In genomic region chr11:116772443-116773202, GRCh38 we compare ENCODE assay signal across 8 cellular contexts. TPM values are rescaled to one million over a fixed set of nuclear protein-coding genes. Genes with fewer than 3 reads are reported as not detected.
DNase-seq lines count a peak whose midpoint lies in the region; ATAC-seq and TF ChIP-seq lines count a peak whose summit lies in the region.

TSS of gene BUD13 (minus strand) at chr11:116772987. CDS start at chr11:116772964, 23 bp downstream.

- peaks cover 19% of the 10 kb centered on the region; the same call in 1 of the 2 replicates for H3K79me2 ChIP-seq in KMS-11 (ENCODE audit: insufficient read depth, low read depth)

- H2AFZ ChIP-seq in KMS-11 (ENCODE audit: low read depth) = peak within 1 kb of the TSS; percentile 67

- H3K27me3 ChIP-seq in KMS-11 (ENCODE audit: insufficient read depth, low read depth) = no peaks in the 10 kb centered on the region
- no peaks in the 10 kb centered on the region for H3K27me3 ChIP-seq in naive thymus-derived CD4-positive, alpha-beta T cell (ENCODE audit: control insufficient read depth in 2 of 2, insufficient read depth in 2 of 2, low read length in 2 of 2)

- no peaks in the 10 kb centered on the region for H3K36me3 ChIP-seq in KMS-11 (ENCODE audit: insufficient read depth)
- peaks cover 0 to 15% (median 5%) of the 10 kb centered on the region in 3 experiments for H3K36me3 ChIP-seq in naive thymus-derived CD4-positive, alpha-beta T cell (ENCODE audit: control insufficient read depth in 2 of 3, insufficient read depth in 3 of 3, low read length in 3 of 3)

- no peaks in the 10 kb centered on the region for H3K9me3 Mint-ChIP-seq in activated T-helper 1 cell treated with anti-CD3 and anti-CD28 coated beads, Interleukin-12 subunit alpha, Interleukin-12 subunit beta, Interleukin-2, Interleukin-4 antibody, amounts not matched to agents 30 ng/mL and 10 ng/mL and 1 ng/mL, durations not matched to agents 14 hours and 24 hours and 36 hours
- H3K9me3 Mint-ChIP-seq in naive thymus-derived CD4-positive, alpha-beta T cell = peaks cover 0 to 4% (median 0%) of the 10 kb centered on the region in 11 donors

- no peaks in the 10 kb centered on the region for H3K27me3 Mint-ChIP-seq in activated T-helper 1 cell treated with anti-CD3 and anti-CD28 coated beads, Interleukin-12 subunit alpha, Interleukin-12 subunit beta, Interleukin-2, Interleukin-4 antibody, amounts not matched to agents 30 ng/mL and 10 ng/mL and 1 ng/mL, durations not matched to agents 14 hours and 24 hours and 36 hours (ENCODE audit: insufficient read depth)
- no peaks in the 10 kb centered on the region for H3K27me3 Mint-ChIP-seq in naive thymus-derived CD4-positive, alpha-beta T cell

- H3K9ac ChIP-seq in KMS-11 = peak within 1 kb of the TSS; percentile 83

- intact Hi-C loops in activated T-helper 1 cell treated with anti-CD3 and anti-CD28 coated beads, Interleukin-12 subunit alpha, Interleukin-12 subunit beta, Interleukin-2, Interleukin-4 antibody, amounts not matched to agents 30 ng/mL and 10 ng/mL and 1 ng/mL, durations not matched to agents 14 hours and 24 hours and 36 hours (cut with micrococcal nuclease) = loop anchor here (1.0 to 2.0 kb wide), 6 partner anchors 16 to 458 kb away; partner anchors contain the start of genes SIDT2, SIK3 and ZPR1
- intact Hi-C loops in naive thymus-derived CD4-positive, alpha-beta T cell (cut with micrococcal nuclease) = loop anchor here (1.0 to 5.0 kb wide), 13 partner anchors 16 to 555 kb away; partner anchors contain the start of genes CEP164 (in 2 of the 2), PCSK7 (in 2 of the 2), RNF214 (in 2 of the 2) and SIDT2 (in 2 of the 2)

- TF ChIP-seq CTCF in KMS-11 (conservative IDR thresholded peaks at IDR 0.05; ENCODE audit: low read depth, low read length) = no peak

- peaks cover 24% of the 10 kb centered on the region for H3K36me3 Mint-ChIP-seq in activated T-helper 1 cell treated with anti-CD3 and anti-CD28 coated beads, Interleukin-12 subunit alpha, Interleukin-12 subunit beta, Interleukin-2, Interleukin-4 antibody, amounts not matched to agents 30 ng/mL and 10 ng/mL and 1 ng/mL, durations not matched to agents 14 hours and 24 hours and 36 hours (ENCODE audit: low read depth)
- H3K36me3 Mint-ChIP-seq in naive thymus-derived CD4-positive, alpha-beta T cell = peaks cover 3 to 18% (median 13%) of the 10 kb centered on the region in 5 donors

- peak within 1 kb of the TSS; percentile 69 for H3K4me2 ChIP-seq in KMS-11

- H3K9me3 ChIP-seq in naive thymus-derived CD4-positive, alpha-beta T cell (ENCODE audit: control insufficient read depth in 2 of 3, low read length in 3 of 3) = no peaks in the 10 kb centered on the region

- peak within 1 kb of the TSS; percentile 60 for H3K27ac ChIP-seq in KMS-11
- H3K27ac ChIP-seq in naive thymus-derived CD4-positive, alpha-beta T cell (ENCODE audit: low read depth, low read length) = peak within 1 kb of the TSS; percentile 93

- ATAC-seq in GM21723 (IDR thresholded peaks at IDR 0.05; ENCODE audit: unreplicated experiment) = peak; percentile 89
- peak; percentile 97 for ATAC-seq in naive thymus-derived CD4-positive, alpha-beta T cell

- POLR2A ChIA-PET in naive thymus-derived CD4-positive, alpha-beta T cell (lab: Charles Lee) = interaction anchor here (0.5 to 5.2 kb wide), 8 partner anchors 8 to 492 kb away, joined by 3 to 49 read pairs (median 8); partner anchors contain the start of genes APOA5, PCSK7, SIDT2 and SIK3

- H3K27ac Mint-ChIP-seq in activated T-helper 1 cell treated with anti-CD3 and anti-CD28 coated beads, Interleukin-12 subunit alpha, Interleukin-12 subunit beta, Interleukin-2, Interleukin-4 antibody, amounts not matched to agents 30 ng/mL and 10 ng/mL and 1 ng/mL, durations not matched to agents 14 hours and 24 hours and 36 hours = peak within 1 kb of the TSS; percentile 97
- H3K27ac Mint-ChIP-seq in naive thymus-derived CD4-positive, alpha-beta T cell = peak within 1 kb of the TSS; percentile 92 to 99 (median 97)

- CTCF ChIA-PET in naive thymus-derived CD4-positive, alpha-beta T cell (lab: Charles Lee) = interaction anchor here (1.4 to 1.9 kb wide), 2 partner anchors 14 to 63 kb away, joined by 3 to 9 read pairs; no protein-coding TSS in a partner anchor

- H3K4me1 Mint-ChIP-seq in activated T-helper 1 cell treated with anti-CD3 and anti-CD28 coated beads, Interleukin-12 subunit alpha, Interleukin-12 subunit beta, Interleukin-2, Interleukin-4 antibody, amounts not matched to agents 30 ng/mL and 10 ng/mL and 1 ng/mL, durations not matched to agents 14 hours and 24 hours and 36 hours (ENCODE audit: low read depth) = peaks cover 46% of the 10 kb centered on the region
- peaks cover 25 to 53% (median 44%) of the 10 kb centered on the region in 7 donors for H3K4me1 Mint-ChIP-seq in naive thymus-derived CD4-positive, alpha-beta T cell

- H3K4me3 Mint-ChIP-seq in activated T-helper 1 cell treated with anti-CD3 and anti-CD28 coated beads, Interleukin-12 subunit alpha, Interleukin-12 subunit beta, Interleukin-2, Interleukin-4 antibody, amounts not matched to agents 30 ng/mL and 10 ng/mL and 1 ng/mL, durations not matched to agents 14 hours and 24 hours and 36 hours = peak within 1 kb of the TSS; percentile 99
- H3K4me3 Mint-ChIP-seq in naive thymus-derived CD4-positive, alpha-beta T cell = peak within 1 kb of the TSS; percentile 86 to 99 (median 96)

- DNase-seq in DMS79 (lab: John Stamatoyannopoulos, UW) (peak; percentile 89), RPMI7951 (ENCODE audit: low read depth) (peak; percentile 83), fibroblast of gingiva (ENCODE audit: low read depth) (peak; percentile 77)
- peak; percentile 93 for DNase-seq in activated T-helper 1 cell treated with anti-CD3 and anti-CD28 coated beads, Interleukin-12 subunit alpha, Interleukin-12 subunit beta, Interleukin-2, Interleukin-4 antibody, amounts not matched to agents 30 ng/mL and 10 ng/mL and 1 ng/mL, durations not matched to agents 14 hours and 24 hours and 36 hours (ENCODE audit: low spot score)
- DNase-seq in naive thymus-derived CD4-positive, alpha-beta T cell = peak; percentile 89 to 98 (median 93)
- DNase-seq in stimulated activated naive CD4-positive, alpha-beta T cell (lab: John Stamatoyannopoulos, UW) = peak; percentile 84 to 96 (median 88)

- H3K4me1 ChIP-seq in KMS-11 (ENCODE audit: low read depth, poor library complexity, severe bottlenecking) = peaks cover 50% of the 10 kb centered on the region
- peaks cover 19 to 20% of the 10 kb centered on the region in 2 donors for H3K4me1 ChIP-seq in naive thymus-derived CD4-positive, alpha-beta T cell (ENCODE audit: control insufficient read depth in 2 of 2, insufficient read depth in 2 of 2, low read length in 2 of 2)

- no peaks in the 10 kb centered on the region for H4K20me1 ChIP-seq in KMS-11 (ENCODE audit: insufficient read depth)

- no peak within 1 kb of the TSS for H3K4me3 ChIP-seq in KMS-11 (IDR thresholded peaks at IDR 0.05; ENCODE audit: insufficient read depth, low read depth, low read length)
- H3K4me3 ChIP-seq in naive thymus-derived CD4-positive, alpha-beta T cell (ENCODE audit: low read length) = peak within 1 kb of the TSS; percentile 94

RNA-seq across cellular contexts. Expression of gene BUD13, which starts in this region (rescaled TPM):
- total RNA-seq in RPMI7951 (2014; rRNA removed; shearing (Covaris generic)) = 19.5 and 23.2 TPM in 2 replicates
- total RNA-seq in activated T-helper 1 cell treated with anti-CD3 and anti-CD28 coated beads, Interleukin-12 subunit alpha, Interleukin-12 subunit beta, Interleukin-2, Interleukin-4 antibody, amounts not matched to agents 30 ng/mL and 10 ng/mL and 1 ng/mL, durations not matched to agents 14 hours and 24 hours and 36 hours = 30.0 and 33.4 TPM in 2 replicates
- total RNA-seq in naive thymus-derived CD4-positive, alpha-beta T cell = 10 to 100 TPM; 10.3 to 32.0 (median 20.3) TPM
- polyA plus RNA-seq in naive thymus-derived CD4-positive, alpha-beta T cell = 10 to 100 TPM in 1 of 2 donors, 1 to 10 TPM in 1; 9.4 to 27.9 TPM
